Comparison of ENCODE assay signal across 8 cellular contexts in genomic region chr10:80196950-80197315, GRCh38. TPM values are rescaled to one million over a fixed set of nuclear protein-coding genes. Genes with fewer than 3 reads are reported as not detected.
DNase-seq lines count a peak whose midpoint lies in the region; ATAC-seq and TF ChIP-seq lines count a peak whose summit lies in the region.

No MANE protein-coding gene starts in this region.

- H3K27ac Mint-ChIP-seq in activated CD8-positive, alpha-beta T cell treated with anti-CD3 and anti-CD28 coated beads for 36 hours: peak overlapping the region; percentile 92

- POLR2A ChIA-PET in activated CD8-positive, alpha-beta T cell treated with anti-CD3 and anti-CD28 coated beads for 36 hours (lab: Charles Lee): interaction anchor here (1.0 to 2.0 kb wide), 3 partner anchors 10 to 14 kb away, joined by 6 to 9 read pairs (median 6); no protein-coding TSS in a partner anchor

- H3K36me3 ChIP-seq in ACC112 (ENCODE audit: insufficient read depth, low read length) (peaks cover 8% of the 10 kb centered on the region; the same call in 1 of the 2 replicates), mucosa of stomach (ENCODE audit: control insufficient read depth, insufficient read depth, low read length) (no peaks in the 10 kb centered on the region)

- H3K27ac ChIP-seq in ACC112 (ENCODE audit: low read depth, low read length): peak overlapping the region; percentile 17; the same call in 1 of the 2 replicates

- intact Hi-C loops in activated CD8-positive, alpha-beta T cell treated with anti-CD3 and anti-CD28 coated beads for 36 hours (cut with micrococcal nuclease): no loop called here

- CTCF ChIA-PET in activated CD8-positive, alpha-beta T cell treated with anti-CD3 and anti-CD28 coated beads for 36 hours (lab: Charles Lee): interaction anchor here (1.0 to 3.1 kb wide), 2 partner anchors 9 to 53 kb away, joined by 4 to 10 read pairs; no protein-coding TSS in a partner anchor

- H3K9me3 Mint-ChIP-seq in activated CD8-positive, alpha-beta T cell treated with anti-CD3 and anti-CD28 coated beads for 36 hours: peaks cover 10% of the 10 kb centered on the region

- no peaks in the 10 kb centered on the region for H3K27me3 ChIP-seq in ACC112 (ENCODE audit: insufficient read depth, low read length)
- no peaks in the 10 kb centered on the region for H3K27me3 ChIP-seq in mucosa of stomach (ENCODE audit: control insufficient read depth, insufficient read depth, low read length)

- H3K79me2 ChIP-seq in ACC112 (ENCODE audit: control insufficient read depth, insufficient read depth, low read length, unreplicated experiment): peaks cover 82% of the 10 kb centered on the region

- no peak for TF ChIP-seq CTCF in activated CD8-positive, alpha-beta T cell treated with anti-CD3 and anti-CD28 coated beads for 36 hours (IDR thresholded peaks at IDR 0.05)

- peak overlapping the region; percentile 31 for H3K4me3 Mint-ChIP-seq in activated CD8-positive, alpha-beta T cell treated with anti-CD3 and anti-CD28 coated beads for 36 hours

- H3K4me1 ChIP-seq in ACC112 (ENCODE audit: control insufficient read depth, insufficient read depth, low read length, unreplicated experiment) (peaks cover 50% of the 10 kb centered on the region), mucosa of stomach (ENCODE audit: control insufficient read depth, insufficient read depth, low read length) (peaks cover 82% of the 10 kb centered on the region)

- peak; percentile 14 for ATAC-seq in GM21423 (IDR thresholded peaks at IDR 0.05; ENCODE audit: unreplicated experiment)
- no peak for ATAC-seq in activated CD8-positive, alpha-beta T cell treated with anti-CD3 and anti-CD28 coated beads for 36 hours

- H3K9ac ChIP-seq in mucosa of stomach (ENCODE audit: low read length): peak overlapping the region; percentile 76

- no peaks in the 10 kb centered on the region for H3K9me3 ChIP-seq in mucosa of stomach (ENCODE audit: control insufficient read depth, low read length)

- no peak for DNase-seq in activated CD8-positive, alpha-beta T cell treated with anti-CD3 and anti-CD28 coated beads for 36 hours
- DNase-seq in HK-2 (ENCODE audit: unreplicated experiment) (no peak), COR-L47 (lab: John Stamatoyannopoulos, UW) (no peak), NCI-H748 (lab: John Stamatoyannopoulos, UW; ENCODE audit: unreplicated experiment) (no peak), NCI-H1436 treated with DMSO at 0.1 percent for 48 hours (lab: John Stamatoyannopoulos, UW) (no peak)

- H3K4me1 Mint-ChIP-seq in activated CD8-positive, alpha-beta T cell treated with anti-CD3 and anti-CD28 coated beads for 36 hours (ENCODE audit: low read depth): peaks cover 80% of the 10 kb centered on the region

- H2AFZ ChIP-seq in ACC112 (ENCODE audit: low read length, unreplicated experiment): no peak overlapping the region

- H3K4me3 ChIP-seq in ACC112 (ENCODE audit: low read depth, low read length): no peak overlapping the region
- H3K4me3 ChIP-seq in mucosa of stomach (ENCODE audit: low read length): no peak overlapping the region

- H3K27me3 Mint-ChIP-seq in activated CD8-positive, alpha-beta T cell treated with anti-CD3 and anti-CD28 coated beads for 36 hours: no peaks in the 10 kb centered on the region

- H3K36me3 Mint-ChIP-seq in activated CD8-positive, alpha-beta T cell treated with anti-CD3 and anti-CD28 coated beads for 36 hours (ENCODE audit: low read depth): peaks cover 65% of the 10 kb centered on the region

RNA-seq across cellular contexts. Expression of gene ANXA11, which starts 8.4 kb away (rescaled TPM):
- total RNA-seq in activated CD8-positive, alpha-beta T cell treated with anti-CD3 and anti-CD28 coated beads for 36 hours: 100 to 1,000 TPM; 226 to 238 TPM
